In genomic region chr3:185325946-185326791, GRCh38 we compare ENCODE assay signal across 22 cellular contexts. TPM values are rescaled to one million over a fixed set of nuclear protein-coding genes. Genes with fewer than 3 reads are reported as not detected.
DNase-seq lines count a peak whose midpoint lies in the region; ATAC-seq, FAIRE-seq and TF ChIP-seq lines count a peak whose summit lies in the region.
"Had no signal": no experiment of that assay in that cellular context is flagged by ENCODE, and none has a peak within 500 bp of the region (broad histone marks: within the 10 kb centered on the region; RNA-seq: fewer than 3 reads in every experiment).

No MANE protein-coding gene starts in this region.

- intact Hi-C loops in body of pancreas (cut with DNase I) (no loop called here), HepG2 (cut with micrococcal nuclease; ENCODE audit: unreplicated experiment) (no loop called here), stomach (cut with DNase I; ENCODE audit: low total_unique reads) (no loop called here), upper lobe of right lung (cut with DNase I) (no loop called here), posterior vena cava (cut with DNase I) (no loop called here)

- no peaks in the 10 kb centered on the region for H3K27me3 Mint-ChIP-seq in glutamatergic neuron (ENCODE audit: unreplicated experiment)

- no peak for FAIRE-seq in HepG2 (lab: Jason Lieb, UNC)
- FAIRE-seq: G401.6, H1 had no signal

- no peaks in the 10 kb centered on the region for H3K36me3 Mint-ChIP-seq in glutamatergic neuron (ENCODE audit: unreplicated experiment)

- no peak overlapping the region for H3K9ac ChIP-seq in HepG2 (ENCODE audit: insufficient read depth, low read depth, low read length)
- H3K9ac ChIP-seq: BLaER1 had no signal

- peaks cover 20% of the 10 kb centered on the region for H3K79me2 ChIP-seq in HepG2 (ENCODE audit: insufficient read depth, low read length)

- H3K4me1 ChIP-seq in body of pancreas = peaks cover 42% of the 10 kb centered on the region
- peaks cover 46% of the 10 kb centered on the region for H3K4me1 ChIP-seq in HepG2 (ENCODE audit: insufficient read depth, low read length)
- peaks cover 0 to 33% (median 5%) of the 10 kb centered on the region in 4 donors for H3K4me1 ChIP-seq in stomach
- H3K4me1 ChIP-seq in upper lobe of right lung = no peaks in the 10 kb centered on the region
- H3K4me1 ChIP-seq: BLaER1 had no signal

- CTCF ChIA-PET in HepG2 (lab: Yijun Ruan, JAX; ENCODE audit: low intra/inter-chr PET ratio, low total read pairs) = no interaction called here

- peaks cover 2% of the 10 kb centered on the region for H3K9me3 Mint-ChIP-seq in glutamatergic neuron (ENCODE audit: unreplicated experiment)

- no peaks in the 10 kb centered on the region for H4K20me1 ChIP-seq in HepG2 (ENCODE audit: insufficient read depth, low read length)
- H4K20me1 ChIP-seq: BLaER1 had no signal

- TF ChIP-seq CTCF in body of pancreas (IDR thresholded peaks at IDR 0.05) = no peak
- TF ChIP-seq CTCF in HepG2 (CRISPR knock-in tag; IDR thresholded peaks at IDR 0.05) = no peak
- no peak for TF ChIP-seq CTCF in stomach (IDR thresholded peaks at IDR 0.05)
- no peak for TF ChIP-seq CTCF in upper lobe of right lung (IDR thresholded peaks at IDR 0.05)
- no peak for TF ChIP-seq CTCF in glutamatergic neuron (IDR thresholded peaks at IDR 0.05; ENCODE audit: partially characterized antibody, unreplicated experiment)

- H3K9me3 ChIP-seq in body of pancreas = no peaks in the 10 kb centered on the region
- no peaks in the 10 kb centered on the region for H3K9me3 ChIP-seq in HepG2 (ENCODE audit: low read length)
- H3K9me3 ChIP-seq in stomach = no peaks in the 10 kb centered on the region
- no peaks in the 10 kb centered on the region for H3K9me3 ChIP-seq in upper lobe of right lung
- H3K9me3 ChIP-seq: BLaER1, Caco-2 had no signal

- ATAC-seq in body of pancreas = peak; percentile 36
- ATAC-seq in HepG2 = no peak
- no peak for ATAC-seq in upper lobe of right lung
- ATAC-seq: SK-N-SH treated with all-trans-retinoic acid at 6 μM for 48 hours had no signal

- TF ChIP-seq EP300 in HepG2 (IDR thresholded peaks at IDR 0.05; ENCODE audit: low read depth in 2 of 2, low read length in 2 of 2) = no peak
- TF ChIP-seq EP300 in HepG2 (CRISPR knock-in tag; IDR thresholded peaks at IDR 0.05; ENCODE audit: borderline replicate concordance) = no peak
- TF ChIP-seq EP300 in stomach (IDR thresholded peaks at IDR 0.05) = no peak

- peak; percentile 42 for DNase-seq in OCI-M1 (lab: John Stamatoyannopoulos, UW)
- peak in 2 of 4 donors; percentile 23 to 25 for DNase-seq in body of pancreas
- DNase-seq in HepG2 (ENCODE audit: low spot score) = no peak
- peak; percentile 31 for DNase-seq in stomach
- DNase-seq in upper lobe of right lung = no peak
- DNase-seq in germinal center (ENCODE audit: low spot score) = no peak
- DNase-seq in posterior vena cava (ENCODE audit: low spot score) = no peak
- DNase-seq in glutamatergic neuron = no peak
- DNase-seq: ACHN; Caco-2; CD4-positive, alpha-beta memory T cell; KG1; NCI-H1092; NCI-H1436; NCI-H187 treated with DMSO at 0.1 percent for 48 hours; NCI-H2107; NCI-H69; SIG-M5 had no signal

- WGBS in body of pancreas, 2 donors = 38 to 40% methylated on average over 8 of the region's 8 CpGs
- WGBS in HepG2 (ENCODE audit: low lambda C conversion rate) = 84% methylated on average over 8 of the region's 8 CpGs
- WGBS in stomach, 5 donors = 33 to 53% (median 46%) methylated on average over 8 of the region's 8 CpGs

- H3K36me3 ChIP-seq in body of pancreas (replicated peaks in 1 of 2; ENCODE audit: insufficient read depth in 1 of 2, low read depth in 2 of 2) = no peaks in the 10 kb centered on the region
- H3K36me3 ChIP-seq in HepG2 (replicated peaks in 1 of 2; ENCODE audit: control insufficient read depth in 1 of 2, insufficient read depth in 2 of 2, low read length in 2 of 2) = no peaks in the 10 kb centered on the region; a peak in 1 of 5 replicates
- no peaks in the 10 kb centered on the region for H3K36me3 ChIP-seq in stomach
- no peaks in the 10 kb centered on the region for H3K36me3 ChIP-seq in upper lobe of right lung
- H3K36me3 ChIP-seq: BLaER1 had no signal

- H3K4me3 ChIP-seq in body of pancreas (no peak overlapping the region), HepG2 (replicated peaks in 1 of 3; ENCODE audit: insufficient read depth in 1 of 3, low read depth in 2 of 3, low read length in 3 of 3) (no peak overlapping the region), stomach (no peak overlapping the region), upper lobe of right lung (no peak overlapping the region)
- H3K4me3 ChIP-seq: BLaER1 had no signal

- no peaks in the 10 kb centered on the region for H3K4me1 Mint-ChIP-seq in glutamatergic neuron (ENCODE audit: low read depth, unreplicated experiment)
- H3K4me1 Mint-ChIP-seq: CD4-positive, alpha-beta memory T cell had no signal

- no TSS peak for BruUV-seq in HepG2 (replicated peaks; lab: Mats Ljungman, UMichigan)

- no peak for TF ChIP-seq RAD21 in HepG2 (CRISPR knock-in tag; IDR thresholded peaks at IDR 0.05)

- no peak overlapping the region for H3K27ac Mint-ChIP-seq in glutamatergic neuron (ENCODE audit: unreplicated experiment)

- no peak overlapping the region for H3K4me3 Mint-ChIP-seq in glutamatergic neuron (ENCODE audit: unreplicated experiment)
- H3K4me3 Mint-ChIP-seq: CD4-positive, alpha-beta memory T cell had no signal

- H2AFZ ChIP-seq in HepG2 (ENCODE audit: low read length) = no peak overlapping the region

- no peak overlapping the region for H3K4me2 ChIP-seq in HepG2 (ENCODE audit: low read depth, low read length)
- H3K4me2 ChIP-seq: BLaER1 had no signal

- POLR2A ChIA-PET in HepG2 (lab: Yijun Ruan, JAX) = interaction anchor here (1.4 kb wide), 1 partner anchor 17 kb away, joined by 3 read pairs; no protein-coding TSS in a partner anchor

- no peaks in the 10 kb centered on the region for H3K27me3 ChIP-seq in body of pancreas
- no peaks in the 10 kb centered on the region for H3K27me3 ChIP-seq in HepG2 (ENCODE audit: control insufficient read depth in 1 of 2, insufficient read depth in 2 of 2, low read length in 2 of 2)
- no peaks in the 10 kb centered on the region for H3K27me3 ChIP-seq in stomach
- no peaks in the 10 kb centered on the region for H3K27me3 ChIP-seq in upper lobe of right lung
- H3K27me3 ChIP-seq: BLaER1 had no signal

- H3K27ac ChIP-seq in body of pancreas = peak overlapping the region in 3 of 4 donors; percentile 13 to 91 (median 72)
- H3K27ac ChIP-seq in HepG2 (ENCODE audit: extremely low read length, insufficient read depth, low read length) = no peak overlapping the region
- peak overlapping the region in 4 of 5 donors; percentile 48 to 76 (median 60) for H3K27ac ChIP-seq in stomach
- no peak overlapping the region for H3K27ac ChIP-seq in upper lobe of right lung
- H3K27ac ChIP-seq: BLaER1 had no signal

- in situ Hi-C loops in HepG2 (cut with HindIII; ENCODE audit: extremely low pct_ligation_motif_present, low pct_unique_long_range_greater_than_20kb) = no loop called here

- TF ChIP-seq POLR2A in body of pancreas (IDR thresholded peaks at IDR 0.05) (no peak), HepG2 (IDR thresholded peaks at IDR 0.05; ENCODE audit: insufficient read depth in 1 of 2, low read depth in 2 of 2, low read length in 2 of 2) (no peak), stomach (IDR thresholded peaks at IDR 0.05) (no peak)

TF ChIP-seq in HepG2, 621 proteins besides CTCF, POLR2A, EP300 and RAD21 (continues in another document):
- no peak for TF ChIP-seq ZNF850 (CRISPR knock-in tag; conservative IDR thresholded peaks at IDR 0.05)
- no peak for TF ChIP-seq HIC2 (CRISPR knock-in tag; IDR thresholded peaks at IDR 0.05; ENCODE audit: low read depth)
- peak; percentile 50; the same call in 1 of the 2 replicates for TF ChIP-seq ZNF768 (CRISPR knock-in tag; IDR thresholded peaks at IDR 0.05)

RNA-seq across cellular contexts. Expression of gene MAP3K13, which starts 36.8 kb away (rescaled TPM):
- total RNA-seq in body of pancreas (10 to 100 TPM; 20.0 to 27.4 TPM), HepG2 (2016; rRNA removed; fragmentation: Illumina TruSeq; extraction: Trizol) (26.5 and 34.2 TPM in 2 replicates), stomach (100 to 1,000 TPM in 1 of 5 donors, 10 to 100 TPM in 4; 11.7 to 315 (median 28.7) TPM), upper lobe of right lung (37.6 TPM), posterior vena cava (10 to 100 TPM; 20.7 to 24.7 TPM), glutamatergic neuron (ENCODE audit: unreplicated experiment) (110 TPM)
- 33.5 and 33.9 TPM in 2 replicates for total RNA-seq in HepG2 (2016; cell fraction: cytosol; rRNA removed; fragmentation: Illumina TruSeq; extraction: Trizol; ENCODE audit: low read depth)
- 26.2 and 31.9 TPM in 2 replicates for total RNA-seq in HepG2 (2016; cell fraction: insoluble cytoplasmic fraction; rRNA removed; fragmentation: Illumina TruSeq; extraction: Trizol)
- 41.7 and 52.0 TPM in 2 replicates for total RNA-seq in HepG2 (2016; cell fraction: membrane; rRNA removed; fragmentation: Illumina TruSeq; extraction: Trizol)
- total RNA-seq in HepG2 (2016; cell fraction: nucleus; rRNA removed; fragmentation: Illumina TruSeq; extraction: Trizol) = 33.1 and 33.6 TPM in 2 replicates
- polyA plus RNA-seq in HepG2 (2011; rRNA removed) (17.3 and 24.2 TPM in 2 replicates), stomach (10 to 100 TPM; 22.8 to 43.5 (median 33.3) TPM)
- polyA plus RNA-seq in HepG2 (2011; cell fraction: cytosol; rRNA removed) = 7.7 and 13.0 TPM in 2 replicates
- polyA plus RNA-seq in HepG2 (2011; cell fraction: nucleus; rRNA removed) = 8.4 TPM in 2 replicates
- polyA plus RNA-seq in HepG2 (2012) = 20.7 and 28.8 TPM in 2 replicates
- polyA plus RNA-seq in HepG2 (2016; cell fraction: cytosol; fragmentation: Illumina TruSeq; extraction: Trizol; ENCODE audit: low read depth) = 34.1 and 37.0 TPM in 2 replicates
- polyA plus RNA-seq in HepG2 (2016; cell fraction: insoluble cytoplasmic fraction; fragmentation: Illumina TruSeq; extraction: Trizol; ENCODE audit: low read depth) = 31.2 and 35.6 TPM in 2 replicates
- 56.8 and 60.9 TPM in 2 replicates for polyA plus RNA-seq in HepG2 (2016; cell fraction: membrane; fragmentation: Illumina TruSeq; extraction: Trizol; ENCODE audit: low read depth)
- 16.2 and 16.6 TPM in 2 replicates for polyA plus RNA-seq in HepG2 (2016; cell fraction: nucleus; fragmentation: Illumina TruSeq; extraction: Trizol; ENCODE audit: insufficient read depth, low read depth)
- 5.4 and 22.7 TPM in 2 replicates for polyA minus RNA-seq in HepG2 (2011; rRNA and poly(A)+ RNA removed; ENCODE audit: low replicate concordance)
- polyA minus RNA-seq in HepG2 (2011; cell fraction: cytosol; rRNA and poly(A)+ RNA removed) = 8.8 and 9.8 TPM in 2 replicates
- 59.9 and 62.8 TPM in 2 replicates for polyA minus RNA-seq in HepG2 (2011; cell fraction: nucleus; rRNA and poly(A)+ RNA removed)

Comparison
In these comparisons a context has a peak if more than half of its experiments do, and no peak if none do; other contexts are left out.
1. DNase-seq: peak in OCI-M1 (single experiment) and stomach (single experiment); none in HepG2 (single experiment), upper lobe of right lung (single experiment), germinal center (single experiment), posterior vena cava (single experiment) and glutamatergic neuron (single experiment).
2. H3K27ac ChIP-seq: peak in body of pancreas (3 of 4) and stomach (4 of 5); none in HepG2 (single experiment) and upper lobe of right lung (single experiment).